In the genomic region with DNA sequence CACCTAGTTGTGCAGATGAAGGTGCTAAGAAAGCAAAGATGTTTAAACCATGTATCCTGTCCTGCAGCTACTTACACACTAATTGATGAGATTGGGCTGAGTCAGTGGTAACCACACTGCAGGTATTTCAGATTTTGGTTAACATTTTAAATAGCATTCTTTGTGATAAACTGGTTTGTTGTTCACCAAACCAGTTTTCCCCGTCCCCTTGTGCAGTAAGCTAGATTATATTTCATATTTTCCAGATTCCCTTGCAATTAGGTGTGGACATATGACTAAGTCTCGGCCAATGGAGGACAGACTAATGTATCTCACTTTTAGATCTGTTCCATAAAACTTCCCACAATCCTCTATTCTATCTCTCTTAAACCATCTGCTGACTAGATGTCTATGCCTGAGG, we compare ENCODE assay signal across 22 cellular contexts.
"Had no signal": no experiment of that assay in that cellular context is flagged by ENCODE, and none has a peak within 500 bp of the region (broad histone marks: within the 10 kb centered on the region; RNA-seq: fewer than 3 reads in every experiment).

No MANE protein-coding gene starts in this region.

- H3K9me3 ChIP-seq: ovary, right lobe of liver, vagina had no signal

- H3K27me3 Mint-ChIP-seq: progenitor cell of endocrine pancreas; stimulated activated memory B cell treated with anti-CD40 and anti-IgM and Interleukin-4, amounts not matched to agents 10 μg/mL and 1 μg/mL and 100 μg/mL, for 72 hours; stimulated activated naive CD8-positive, alpha-beta T cell treated with anti-CD3 and anti-CD28 coated beads, Interleukin-15, amount 100 ng/mL, for 72 hours had no signal

- H3K27ac Mint-ChIP-seq: immature natural killer cell; natural killer cell; progenitor cell of endocrine pancreas; stimulated activated memory B cell treated with anti-CD40 and anti-IgM and Interleukin-4, amounts not matched to agents 10 μg/mL and 1 μg/mL and 100 μg/mL, for 72 hours; stimulated activated naive CD8-positive, alpha-beta T cell treated with anti-CD3 and anti-CD28 coated beads, Interleukin-15, amount 100 ng/mL, for 72 hours had no signal

- H3K36me3 ChIP-seq: left ventricle myocardium inferior, ovary, right atrium auricular region, right lobe of liver, tibial nerve, upper lobe of left lung, vagina had no signal

- H3K36me3 Mint-ChIP-seq: stimulated activated memory B cell treated with anti-CD40 and anti-IgM and Interleukin-4, amounts not matched to agents 10 μg/mL and 1 μg/mL and 100 μg/mL, for 72 hours had no signal

- H3K4me1 Mint-ChIP-seq: immature natural killer cell; natural killer cell; stimulated activated memory B cell treated with anti-CD40 and anti-IgM and Interleukin-4, amounts not matched to agents 10 μg/mL and 1 μg/mL and 100 μg/mL, for 72 hours; stimulated activated naive CD8-positive, alpha-beta T cell treated with anti-CD3 and anti-CD28 coated beads, Interleukin-15, amount 100 ng/mL, for 72 hours had no signal

- H3K4me3 ChIP-seq: left ventricle myocardium inferior, lung, ovary, right atrium auricular region, right lobe of liver, smooth muscle cell, tibial nerve, upper lobe of left lung, vagina had no signal

- H3K4me3 Mint-ChIP-seq: immature natural killer cell; natural killer cell; stimulated activated memory B cell treated with anti-CD40 and anti-IgM and Interleukin-4, amounts not matched to agents 10 μg/mL and 1 μg/mL and 100 μg/mL, for 72 hours; stimulated activated naive CD8-positive, alpha-beta T cell treated with anti-CD3 and anti-CD28 coated beads, Interleukin-15, amount 100 ng/mL, for 72 hours had no signal

- H3K4me2 ChIP-seq: smooth muscle cell had no signal

- H3K4me1 ChIP-seq: left ventricle myocardium inferior, right atrium auricular region, right lobe of liver, tibial nerve, upper lobe of left lung, vagina had no signal

- H3K27ac ChIP-seq: left ventricle myocardium inferior, ovary, right atrium auricular region, right lobe of liver, tibial nerve, upper lobe of left lung, vagina had no signal

- ATAC-seq: natural killer cell; right lobe of liver; stimulated activated memory B cell treated with anti-CD40 and anti-IgM and Interleukin-4, amounts not matched to agents 10 μg/mL and 1 μg/mL and 100 μg/mL, for 72 hours; stimulated activated naive CD8-positive, alpha-beta T cell treated with anti-CD3 and anti-CD28 coated beads, Interleukin-15, amount 100 ng/mL, for 72 hours had no signal

- H3K27me3 ChIP-seq: ovary, right atrium auricular region, right lobe of liver, tibial nerve, upper lobe of left lung, vagina had no signal

- DNase-seq: hypothalamus; immature natural killer cell; left ventricle myocardium inferior; mesenchymal stem cell; natural killer cell; ovary; right lobe of liver; stimulated activated CD4-positive, alpha-beta T cell treated with anti-CD3 and anti-CD28 coated beads, Interleukin-1b, Interleukin-23, amount 100 ng/mL, for 48 hours; stimulated activated CD4-positive, alpha-beta T cell treated with anti-CD3 and anti-CD28 coated beads, Interleukin-2, amount 100 ng/mL, for 48 hours; stimulated activated CD4-positive, alpha-beta T cell treated with anti-CD3 and anti-CD28 coated beads, Interleukin-4, amount 100 ng/mL, for 4 hours; stimulated activated CD8-positive, alpha-beta memory T cell treated with anti-CD3 and anti-CD28 coated beads, Interleukin-4, amount 100 ng/mL, for 48 hours; stimulated activated naive CD4-positive, alpha-beta T cell treated with Interleukin-2 at 50 U/mL for 16 hours; stimulated activated naive CD8-positive, alpha-beta T cell treated with anti-CD3 and anti-CD28 coated beads, Interleukin-15, amount 100 ng/mL, for 72 hours; substantia nigra; upper lobe of left lung had no signal
